ENCODE assay signal across 9 cellular contexts in genomic region chr7:129368389-129368986, GRCh38.
A peak's percentile ranks its signal among the peaks of the same experiment; 100 is the strongest.
DNase-seq lines count a peak whose midpoint lies in the region; ATAC-seq, FAIRE-seq and TF ChIP-seq lines count a peak whose summit lies in the region.
"Had no signal": no experiment of that assay in that cellular context is flagged by ENCODE, and none has a peak within 500 bp of the region (broad histone marks: within the 10 kb centered on the region; RNA-seq: fewer than 3 reads in every experiment).

No MANE protein-coding gene starts in this region.

- H3K4me3 Mint-ChIP-seq in T-cell: peak overlapping the region; percentile 3 to 65 (median 48)

- DNase-seq in GM12891 (ENCODE audit: insufficient read length, low spot score) (no peak), T-cell (peak in 2 of 34 experiments; percentile 2 to 3), NCI-H774 (lab: John Stamatoyannopoulos, UW) (no peak), AML-193 (lab: John Stamatoyannopoulos, UW) (no peak), posterior cingulate gyrus (no peak), cerebellar nuclear complex (lab: John Stamatoyannopoulos, UW) (no peak)
- DNase-seq: WERI-Rb-1 had no signal

- intact Hi-C loops in posterior cingulate gyrus (cut with DNase I): loop anchor here (5.0 kb wide), 3 partner anchors 64 to 279 kb away; partner anchors contain the start of gene STRIP2

- H3K4me3 ChIP-seq in mucosa of rectum (ENCODE audit: low read length in 2 of 2): peak overlapping the region; percentile 66 to 93

- H3K9ac ChIP-seq in mucosa of rectum (ENCODE audit: low read depth in 1 of 2, low read length in 2 of 2): peak overlapping the region; percentile 68 to 94

- H3K27ac ChIP-seq in mucosa of rectum (ENCODE audit: low read depth in 2 of 2, low read length in 2 of 2): peak overlapping the region; percentile 92 to 96
- H3K27ac ChIP-seq: WERI-Rb-1 had no signal

- TF ChIP-seq POLR2A in GM12891 (IDR thresholded peaks at IDR 0.05; ENCODE audit: low read depth, low read length): no peak

- peak; percentile 31 for FAIRE-seq in GM12891 (lab: Jason Lieb, UNC)

- H3K9me3 ChIP-seq in mucosa of rectum (ENCODE audit: control insufficient read depth in 2 of 2, low read length in 2 of 2): no peaks in the 10 kb centered on the region

- no peaks in the 10 kb centered on the region for H3K36me3 Mint-ChIP-seq in T-cell

- H3K9me3 Mint-ChIP-seq in T-cell: no peaks in the 10 kb centered on the region

- H3K36me3 ChIP-seq in mucosa of rectum (ENCODE audit: control insufficient read depth in 2 of 2, insufficient read depth in 2 of 2, low read length in 2 of 2): peaks cover 0 to 2% of the 10 kb centered on the region in 2 donors
- H3K36me3 ChIP-seq: WERI-Rb-1 had no signal

- POLR2A ChIA-PET in T-cell (lab: Charles Lee): interaction anchor here in 1 of 2 donors (0.6 kb wide), 2 partner anchors 175 to 1708 kb away, joined by 4 read pairs; no protein-coding TSS in a partner anchor

- peak; percentile 38 for ATAC-seq in GM21529 (IDR thresholded peaks at IDR 0.05; ENCODE audit: unreplicated experiment)
- ATAC-seq in T-cell (replicated peaks in 1 of 4): no peak

- H3K4me1 Mint-ChIP-seq in T-cell: peaks cover 13 to 22% (median 20%) of the 10 kb centered on the region in 3 donors

- no peaks in the 10 kb centered on the region for H3K27me3 Mint-ChIP-seq in T-cell

- peaks cover 18 to 24% of the 10 kb centered on the region in 2 donors for H3K4me1 ChIP-seq in mucosa of rectum (ENCODE audit: control insufficient read depth in 2 of 2, insufficient read depth in 2 of 2, low read length in 2 of 2)

- peak overlapping the region in 1 of 2 donors; percentile 5 for H3K27ac Mint-ChIP-seq in T-cell

- no peaks in the 10 kb centered on the region for H3K27me3 ChIP-seq in mucosa of rectum (ENCODE audit: control insufficient read depth in 2 of 2, insufficient read depth in 2 of 2, low read length in 2 of 2)

- CTCF ChIA-PET in T-cell (lab: Charles Lee): interaction anchor here (0.6 to 4.1 kb wide), 30 partner anchors 7 to 1459 kb away, joined by 3 to 68 read pairs (median 5); partner anchors contain the start of genes AHCYL2 (in 1 of the 2) and STRIP2 (in 1 of the 2)

TF ChIP-seq in GM12891, 5 proteins besides CTCF, POLR2A, EP300 and RAD21:
- TF ChIP-seq SPI1 (IDR thresholded peaks at IDR 0.05; ENCODE audit: low read depth, low read length) (peak; percentile 49), PAX5 (IDR thresholded peaks at IDR 0.05; ENCODE audit: insufficient read depth, low read length, severe bottlenecking) (no peak), POLR2AphosphoS5 (IDR thresholded peaks at IDR 0.05; ENCODE audit: low read depth, low read length) (no peak)
